ENCODE assay signal across 29 cellular contexts in the genomic region with DNA sequence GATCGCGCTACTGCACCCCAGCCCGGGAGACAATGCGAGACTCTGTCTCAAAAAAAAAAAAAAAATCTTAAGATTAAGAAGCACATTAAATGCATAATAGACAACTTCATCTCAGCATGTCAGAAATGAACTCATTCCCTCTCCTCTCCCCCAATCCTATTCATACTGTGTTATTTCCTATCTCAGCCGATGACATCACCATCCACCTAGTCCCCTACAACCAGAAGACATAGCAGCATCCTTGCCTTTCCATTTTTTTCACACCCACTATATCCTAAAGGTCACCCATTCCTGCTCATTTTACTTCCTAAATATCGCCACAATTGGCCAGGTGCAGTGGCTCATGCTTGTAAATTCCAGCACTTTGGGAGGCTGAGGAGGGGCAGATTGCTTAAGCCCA.
"Had no signal": no experiment of that assay in that cellular context is flagged by ENCODE, and none has a peak within 500 bp of the region (broad histone marks: within the 10 kb centered on the region; RNA-seq: fewer than 3 reads in every experiment).

No MANE protein-coding gene starts in this region.

- H3K9me3 Mint-ChIP-seq: natural killer cell; nephron; neural progenitor cell; stimulated activated memory B cell treated with anti-CD40 and anti-IgM and Interleukin-4, amounts not matched to agents 10 μg/mL and 1 μg/mL and 100 μg/mL, for 72 hours; type B pancreatic cell had no signal

- H3K27ac ChIP-seq: neural progenitor cell, pancreas, psoas muscle, skin epidermis, spleen, suprapubic skin, testis, tibial artery, transverse colon, upper lobe of right lung, uterus had no signal

- ATAC-seq: naive thymus-derived CD4-positive, alpha-beta T cell; natural killer cell; pancreas; psoas muscle; right cardiac atrium; sciatic nerve; stimulated activated memory B cell treated with anti-CD40 and anti-IgM and Interleukin-4, amounts not matched to agents 10 μg/mL and 1 μg/mL and 100 μg/mL, for 72 hours; stimulated activated naive CD8-positive, alpha-beta T cell treated with anti-CD3 and anti-CD28 coated beads, Interleukin-15, Interleukin-2, amounts not matched to agents 100 U/mL and 50 U/mL, for 24 hours; upper lobe of right lung had no signal

- H3K4me1 ChIP-seq: neural progenitor cell, pancreas, psoas muscle, spleen, suprapubic skin, testis, tibial artery, transverse colon, upper lobe of right lung, uterus had no signal

- H3K4me1 Mint-ChIP-seq: naive thymus-derived CD4-positive, alpha-beta T cell; natural killer cell; nephron; neural progenitor cell; stimulated activated memory B cell treated with anti-CD40 and anti-IgM and Interleukin-4, amounts not matched to agents 10 μg/mL and 1 μg/mL and 100 μg/mL, for 72 hours had no signal

- H3K9me3 ChIP-seq: psoas muscle, spleen, suprapubic skin, testis, tibial artery, transverse colon, upper lobe of right lung, uterus had no signal

- H3K4me3 ChIP-seq: neural progenitor cell, pancreas, psoas muscle, skin epidermis, smooth muscle cell, spleen, suprapubic skin, testis, tibial artery, transverse colon, upper lobe of right lung, uterus had no signal

- H3K36me3 Mint-ChIP-seq: natural killer cell had no signal

- H3K27me3 Mint-ChIP-seq: naive thymus-derived CD4-positive, alpha-beta T cell; progenitor cell of endocrine pancreas; stimulated activated memory B cell treated with anti-CD40 and anti-IgM and Interleukin-4, amounts not matched to agents 10 μg/mL and 1 μg/mL and 100 μg/mL, for 72 hours; type B pancreatic cell had no signal

- H3K27ac Mint-ChIP-seq: naive thymus-derived CD4-positive, alpha-beta T cell; natural killer cell; nephron; neural progenitor cell; progenitor cell of endocrine pancreas; stimulated activated memory B cell treated with anti-CD40 and anti-IgM and Interleukin-4, amounts not matched to agents 10 μg/mL and 1 μg/mL and 100 μg/mL, for 72 hours; type B pancreatic cell had no signal

- DNase-seq: naive thymus-derived CD4-positive, alpha-beta T cell; natural killer cell; occipital lobe; pancreas; psoas muscle; right cardiac atrium; spleen; stimulated activated CD4-positive, alpha-beta T cell treated with anti-CD3 and anti-CD28 coated beads, Interleukin-12 subunit alpha, Interleukin-12 subunit beta, amount 100 ng/mL, for 4 hours; stimulated activated CD4-positive, alpha-beta T cell treated with anti-CD3 and anti-CD28 coated beads, Interleukin-1b, Interleukin-23, amount 100 ng/mL, for 48 hours; stimulated activated CD4-positive, alpha-beta T cell treated with anti-CD3 and anti-CD28 coated beads, Interleukin-4, amount 100 ng/mL, for 1 hour; stimulated activated CD4-positive, alpha-beta T cell treated with anti-CD3 and anti-CD28 coated beads, Interleukin-4, amount 100 ng/mL, for 4 hours; stimulated activated CD8-positive, alpha-beta memory T cell treated with anti-CD3 and anti-CD28 coated beads, Interleukin-4, amount 100 ng/mL, for 48 hours; stimulated activated naive CD4-positive, alpha-beta T cell; stimulated activated naive CD8-positive, alpha-beta T cell treated with anti-CD3 and anti-CD28 coated beads, Interleukin-15, Interleukin-2, amounts not matched to agents 100 U/mL and 50 U/mL, for 24 hours; substantia nigra; testis; tibial artery; transverse colon; upper lobe of right lung; uterus had no signal

- H3K36me3 ChIP-seq: neural progenitor cell, pancreas, suprapubic skin, transverse colon, upper lobe of right lung, uterus had no signal

- H3K4me3 Mint-ChIP-seq: naive thymus-derived CD4-positive, alpha-beta T cell; natural killer cell; nephron; neural progenitor cell; stimulated activated memory B cell treated with anti-CD40 and anti-IgM and Interleukin-4, amounts not matched to agents 10 μg/mL and 1 μg/mL and 100 μg/mL, for 72 hours; type B pancreatic cell had no signal
